ENCODE assay signal across 21 cellular contexts in the genomic region with DNA sequence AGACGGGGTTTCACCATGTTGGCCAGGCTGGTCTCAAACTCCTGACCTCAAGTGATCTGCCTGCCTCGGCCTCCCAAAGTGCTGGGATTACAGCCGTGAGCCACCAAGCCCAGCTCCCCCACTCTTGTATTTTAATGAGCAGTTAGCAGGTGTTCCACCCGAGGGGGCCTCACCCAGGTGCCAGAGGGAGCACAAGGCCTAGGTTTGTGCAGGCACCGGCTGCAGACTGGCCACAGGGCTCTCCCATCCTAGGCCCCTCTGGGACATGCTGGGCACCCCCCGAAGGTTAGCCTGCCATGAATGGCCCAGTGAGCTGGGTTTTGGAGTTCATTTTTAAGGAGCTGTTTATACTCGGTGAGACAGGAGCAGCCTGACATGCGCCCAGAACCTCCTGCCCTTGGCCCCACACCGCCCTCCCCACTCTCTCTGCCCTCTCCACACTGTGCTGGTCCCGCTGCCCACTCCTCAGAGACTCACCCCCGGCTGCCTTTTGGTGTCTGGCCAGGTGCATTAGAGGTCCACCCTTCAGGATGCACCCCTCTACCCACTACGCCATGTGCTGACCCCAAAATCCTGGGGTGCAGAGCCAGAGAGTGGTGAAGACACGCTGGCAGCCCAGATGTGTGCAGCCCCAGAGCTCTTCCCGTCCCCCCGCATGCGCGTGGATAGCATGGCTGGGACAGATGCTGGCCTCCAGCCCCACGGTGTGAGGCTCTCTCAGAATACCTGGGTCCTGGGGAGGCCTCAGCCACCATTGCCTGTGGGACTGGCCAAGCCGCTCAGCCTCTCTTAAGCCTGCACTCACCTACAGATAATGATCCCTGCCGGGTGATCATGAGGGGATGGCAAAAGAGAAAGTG. TPM values are rescaled to one million over a fixed set of nuclear protein-coding genes. Genes with fewer than 3 reads are reported as not detected.
A peak's percentile ranks its signal among the peaks of the same experiment; 100 is the strongest.
DNase-seq lines count a peak whose midpoint lies in the region; ATAC-seq, FAIRE-seq and TF ChIP-seq lines count a peak whose summit lies in the region.
"Had no signal": no experiment of that assay in that cellular context is flagged by ENCODE, and none has a peak within 500 bp of the region (broad histone marks: within the 10 kb centered on the region; RNA-seq: fewer than 3 reads in every experiment).

No MANE protein-coding gene starts in this region.

- CTCF ChIA-PET in activated CD8-positive, alpha-beta T cell treated with anti-CD3 and anti-CD28 coated beads, Interleukin-2, amount 10 ng/mL, durations not matched to agents 7 days and 5 days (lab: Charles Lee): interaction anchor here (1.0 kb wide), 1 partner anchor 48 kb away, joined by 4 read pairs; no protein-coding TSS in a partner anchor
- CTCF ChIA-PET in activated CD8-positive, alpha-beta T cell treated with anti-CD3 and anti-CD28 coated beads for 36 hours (lab: Charles Lee): interaction anchor here (1.0 to 5.5 kb wide), 3 partner anchors 39 to 218 kb away, joined by 4 to 44 read pairs (median 9); no protein-coding TSS in a partner anchor
- CTCF ChIA-PET in CD8-positive, alpha-beta memory T cell (lab: Charles Lee): interaction anchor here (1.4 to 1.6 kb wide), 2 partner anchors 16 to 48 kb away, joined by 6 to 8 read pairs; no protein-coding TSS in a partner anchor
- CTCF ChIA-PET in H1 (lab: Charles Lee; ENCODE audit: partially characterized antibody): interaction anchor here (0.6 to 7.5 kb wide), 8 partner anchors 10 to 254 kb away, joined by 3 to 46 read pairs (median 6); no protein-coding TSS in a partner anchor

- TF ChIP-seq RAD21 in H1 (IDR thresholded peaks at IDR 0.05 in 1 of 2, conservative IDR thresholded peaks at IDR 0.05 in 1 of 2; ENCODE audit: low read depth in 2 of 2, low read length in 2 of 2): no peak

- H3K18ac ChIP-seq in H1 (ENCODE audit: extremely low read depth, low read length): no peak overlapping the region

- WGBS in H1 (ENCODE audit: extremely low coverage in 1 of 2, insufficient coverage in 1 of 2, insufficient read length in 1 of 2, insufficient replicate concordance in 2 of 2, low coverage in 1 of 2, low lambda C conversion rate in 2 of 2, missing lambda C conversion rate in 1 of 2), 2 experiments: 92% methylated on average over 19 of the region's 20 CpGs; no CpG with 5 or more reads in 1 of the 2 experiments

- H2BK5ac ChIP-seq in H1 (ENCODE audit: low read depth, low read length): no peak overlapping the region

- H2BK15ac ChIP-seq in H1 (ENCODE audit: low read length): no peak overlapping the region

- DNase-seq in activated CD8-positive, alpha-beta T cell treated with anti-CD3 and anti-CD28 coated beads, Interleukin-2, amount 10 ng/mL, durations not matched to agents 7 days and 5 days: no peak
- DNase-seq in activated CD8-positive, alpha-beta T cell treated with anti-CD3 and anti-CD28 coated beads for 36 hours: no peak
- DNase-seq in CD8-positive, alpha-beta memory T cell: peak in 1 of 5 donors; percentile 35
- DNase-seq in H1 (ENCODE audit: low read depth in 1 of 2, low spot score in 2 of 2): no peak
- DNase-seq in osteoblast (ENCODE audit: insufficient read length, low spot score, missing footprints): peak; percentile 23
- no peak for DNase-seq in superior temporal gyrus (ENCODE audit: extremely low spot score)
- DNase-seq: C1 segment of cervical spinal cord; MV-4-11; NCI-H1417; NCI-H2029; NCI-H2171 treated with DMSO at 0.1 percent for 48 hours; NCI-H446 treated with DMSO at 0.1 percent for 48 hours; NK-92 treated with Interleukin-12 subunit alpha and Interleukin-12 subunit beta, amount 100 ng/mL, for 24 hours had no signal

- H4K91ac ChIP-seq in H1 (replicated peaks; ENCODE audit: insufficient read length, low read length): no peak overlapping the region

- no peak for TF ChIP-seq CTCF in activated CD8-positive, alpha-beta T cell treated with anti-CD3 and anti-CD28 coated beads for 36 hours (IDR thresholded peaks at IDR 0.05)
- TF ChIP-seq CTCF in H1 (IDR thresholded peaks at IDR 0.05; ENCODE audit: control extremely low read depth in 1 of 3, insufficient read depth in 1 of 3, low read depth in 1 of 3, low read length in 3 of 3) (no peak), osteoblast (IDR thresholded peaks at IDR 0.05; ENCODE audit: extremely low read depth, low read depth, low read length) (no peak)

- H4K8ac ChIP-seq in H1 (ENCODE audit: extremely low read depth, insufficient read depth, low read length): peak overlapping the region; percentile 71; the same call in 1 of the 2 replicates

- no peak overlapping the region for H2BK20ac ChIP-seq in H1 (ENCODE audit: low read length)

- no peak for TF ChIP-seq EP300 in H1 (IDR thresholded peaks at IDR 0.05; ENCODE audit: borderline replicate concordance in 1 of 2, low read depth in 2 of 2, low read length in 2 of 2)

- H3K27ac ChIP-seq in CD8-positive, alpha-beta memory T cell (ENCODE audit: low read depth, low read length): peak overlapping the region; percentile 16
- H3K27ac ChIP-seq in H1 (ENCODE audit: low read depth, low read length): no peak overlapping the region
- no peak overlapping the region for H3K27ac ChIP-seq in osteoblast (ENCODE audit: low read depth, low read length)
- H3K27ac ChIP-seq: HL-60, RWPE1, SJSA1 had no signal

- no peak overlapping the region for H2BK12ac ChIP-seq in H1 (ENCODE audit: low read depth, low read length)

- POLR2A ChIA-PET in activated CD8-positive, alpha-beta T cell treated with anti-CD3 and anti-CD28 coated beads, Interleukin-2, amount 10 ng/mL, durations not matched to agents 7 days and 5 days (lab: Charles Lee): interaction anchor here (1.2 kb wide), 1 partner anchor 12 kb away, joined by 3 read pairs; the partner anchor contains the start of gene KLF11
- POLR2A ChIA-PET in activated CD8-positive, alpha-beta T cell treated with anti-CD3 and anti-CD28 coated beads for 36 hours (lab: Charles Lee): interaction anchor here (0.5 kb wide), 1 partner anchor 98 kb away, joined by 3 read pairs; no protein-coding TSS in a partner anchor
- POLR2A ChIA-PET in CD8-positive, alpha-beta memory T cell (lab: Charles Lee): interaction anchor here (1.4 kb wide), 1 partner anchor 12 kb away, joined by 4 read pairs; the partner anchor contains the start of gene KLF11
- POLR2A ChIA-PET in H1 (lab: Charles Lee; ENCODE audit: partially characterized antibody): interaction anchor here (1.1 kb wide), 1 partner anchor 10 kb away, joined by 3 read pairs; no protein-coding TSS in a partner anchor

- no peak overlapping the region for H3K56ac ChIP-seq in H1 (replicated peaks; ENCODE audit: insufficient read length, low read depth, low read length)

- H3K4me3 ChIP-seq in CD8-positive, alpha-beta memory T cell (ENCODE audit: low read length): no peak overlapping the region
- H3K4me3 ChIP-seq in H1 (ENCODE audit: extremely low read depth in 1 of 4, insufficient read depth in 2 of 4, low read depth in 3 of 4, low read length in 4 of 4) (no peak overlapping the region), osteoblast (ENCODE audit: insufficient read depth, low read length) (no peak overlapping the region)
- H3K4me3 ChIP-seq: SJSA1 had no signal

- H3K36me3 ChIP-seq in CD8-positive, alpha-beta memory T cell (ENCODE audit: insufficient read depth, low read length): no peaks in the 10 kb centered on the region
- H3K36me3 ChIP-seq in H1 (ENCODE audit: control insufficient read depth in 2 of 4, insufficient read depth in 4 of 4, low read length in 3 of 4) (no peaks in the 10 kb centered on the region), osteoblast (ENCODE audit: insufficient read depth, low read length) (no peaks in the 10 kb centered on the region)
- H3K36me3 ChIP-seq: SJSA1 had no signal

- H2AFZ ChIP-seq in H1 (ENCODE audit: low read length) (no peak overlapping the region), osteoblast (ENCODE audit: low read length) (no peak overlapping the region)

- H3K27me3 ChIP-seq in CD8-positive, alpha-beta memory T cell (ENCODE audit: insufficient read depth, low read length, poor library complexity, severe bottlenecking): no peaks in the 10 kb centered on the region
- H3K27me3 ChIP-seq in H1 (replicated peaks in 1 of 4; ENCODE audit: control insufficient read depth in 3 of 4, extremely low read depth in 1 of 4, insufficient read depth in 3 of 4, low read length in 3 of 4): no peaks in the 10 kb centered on the region
- peaks cover 3% of the 10 kb centered on the region for H3K27me3 ChIP-seq in osteoblast (ENCODE audit: insufficient read depth, low read length)
- H3K27me3 ChIP-seq: SJSA1 had no signal

- no peak for ATAC-seq in activated CD8-positive, alpha-beta T cell treated with anti-CD3 and anti-CD28 coated beads, Interleukin-2, amount 10 ng/mL, durations not matched to agents 7 days and 5 days
- no peak for ATAC-seq in activated CD8-positive, alpha-beta T cell treated with anti-CD3 and anti-CD28 coated beads for 36 hours
- ATAC-seq in GM21723 (IDR thresholded peaks at IDR 0.05; ENCODE audit: unreplicated experiment) (no peak), HG03108 (IDR thresholded peaks at IDR 0.05; ENCODE audit: unreplicated experiment) (no peak)

- no peak overlapping the region for H4K5ac ChIP-seq in H1 (ENCODE audit: insufficient read length, low read depth, low read length)

- H3K27me3 Mint-ChIP-seq in activated CD8-positive, alpha-beta T cell treated with anti-CD3 and anti-CD28 coated beads, Interleukin-2, amount 10 ng/mL, durations not matched to agents 7 days and 5 days (ENCODE audit: low read depth): peaks cover 2% of the 10 kb centered on the region
- no peaks in the 10 kb centered on the region for H3K27me3 Mint-ChIP-seq in activated CD8-positive, alpha-beta T cell treated with anti-CD3 and anti-CD28 coated beads for 36 hours
- peaks cover 0 to 1% of the 10 kb centered on the region in 2 donors for H3K27me3 Mint-ChIP-seq in CD8-positive, alpha-beta memory T cell

- no peak for FAIRE-seq in H1 (lab: Jason Lieb, UNC)
- FAIRE-seq: GM12892, H54, HTR-8/SVneo had no signal

- TF ChIP-seq POLR2A in H1 (IDR thresholded peaks at IDR 0.05; ENCODE audit: control extremely low read depth in 1 of 2, low read depth in 2 of 2, low read length in 2 of 2): no peak

- H3K79me2 ChIP-seq in H1 (ENCODE audit: control insufficient read depth in 1 of 2, insufficient read depth in 2 of 2, low read length in 2 of 2) (no peaks in the 10 kb centered on the region), osteoblast (ENCODE audit: insufficient read depth, low read length) (no peaks in the 10 kb centered on the region)

- no peaks in the 10 kb centered on the region for H3K9me3 Mint-ChIP-seq in activated CD8-positive, alpha-beta T cell treated with anti-CD3 and anti-CD28 coated beads, Interleukin-2, amount 10 ng/mL, durations not matched to agents 7 days and 5 days (ENCODE audit: insufficient read depth)
- no peaks in the 10 kb centered on the region for H3K9me3 Mint-ChIP-seq in activated CD8-positive, alpha-beta T cell treated with anti-CD3 and anti-CD28 coated beads for 36 hours
- H3K9me3 Mint-ChIP-seq in CD8-positive, alpha-beta memory T cell: no peaks in the 10 kb centered on the region

- intact Hi-C loops in activated CD8-positive, alpha-beta T cell treated with anti-CD3 and anti-CD28 coated beads for 36 hours (cut with micrococcal nuclease): no loop called here

- H2BK120ac ChIP-seq in H1 (replicated peaks; ENCODE audit: low read depth, low read length): no peak overlapping the region

- no peaks in the 10 kb centered on the region for H3K36me3 Mint-ChIP-seq in activated CD8-positive, alpha-beta T cell treated with anti-CD3 and anti-CD28 coated beads, Interleukin-2, amount 10 ng/mL, durations not matched to agents 7 days and 5 days (ENCODE audit: low read depth)
- no peaks in the 10 kb centered on the region for H3K36me3 Mint-ChIP-seq in activated CD8-positive, alpha-beta T cell treated with anti-CD3 and anti-CD28 coated beads for 36 hours (ENCODE audit: low read depth)
- H3K36me3 Mint-ChIP-seq in CD8-positive, alpha-beta memory T cell: no peaks in the 10 kb centered on the region

- H3K23me2 ChIP-seq in H1 (ENCODE audit: low read depth, low read length): no peaks in the 10 kb centered on the region

- no peaks in the 10 kb centered on the region for H3K79me1 ChIP-seq in H1 (ENCODE audit: low read depth, low read length)

- no peak overlapping the region for H3K23ac ChIP-seq in H1 (ENCODE audit: insufficient read length)

- no peak overlapping the region for H2AK5ac ChIP-seq in H1 (ENCODE audit: low read depth, low read length)

- H3K4ac ChIP-seq in H1 (replicated peaks; ENCODE audit: insufficient read length, low read depth, low read length): no peak overlapping the region

- H3K9me3 ChIP-seq in CD8-positive, alpha-beta memory T cell (ENCODE audit: low read length): no peaks in the 10 kb centered on the region
- H3K9me3 ChIP-seq in H1 (ENCODE audit: insufficient read depth in 2 of 2, low read depth in 1 of 2, low read length in 1 of 2) (no peaks in the 10 kb centered on the region), osteoblast (ENCODE audit: low read depth, low read length) (no peaks in the 10 kb centered on the region)
- H3K9me3 ChIP-seq: SJSA1 had no signal

- no peak overlapping the region for H3K9ac ChIP-seq in H1 (replicated peaks in 1 of 4; ENCODE audit: extremely low read depth in 1 of 4, low read depth in 3 of 4, low read length in 3 of 4)

- no peak overlapping the region for H3K4me2 ChIP-seq in H1 (ENCODE audit: insufficient read depth in 1 of 2, low read depth in 2 of 2, low read length in 2 of 2)
- H3K4me2 ChIP-seq in osteoblast (ENCODE audit: insufficient read depth, low read length): no peak overlapping the region

- peaks cover 36% of the 10 kb centered on the region for H3K4me1 Mint-ChIP-seq in activated CD8-positive, alpha-beta T cell treated with anti-CD3 and anti-CD28 coated beads, Interleukin-2, amount 10 ng/mL, durations not matched to agents 7 days and 5 days (ENCODE audit: low read depth)
- H3K4me1 Mint-ChIP-seq in activated CD8-positive, alpha-beta T cell treated with anti-CD3 and anti-CD28 coated beads for 36 hours (ENCODE audit: low read depth): peaks cover 27% of the 10 kb centered on the region
- peaks cover 34 to 42% (median 38%) of the 10 kb centered on the region in 3 donors for H3K4me1 Mint-ChIP-seq in CD8-positive, alpha-beta memory T cell

- H4K20me1 ChIP-seq in H1 (replicated peaks in 1 of 2; ENCODE audit: control insufficient read depth in 1 of 2, insufficient read depth in 2 of 2, low read length in 2 of 2) (no peaks in the 10 kb centered on the region), osteoblast (ENCODE audit: insufficient read depth, low read length) (no peaks in the 10 kb centered on the region)

- H3K27ac Mint-ChIP-seq in activated CD8-positive, alpha-beta T cell treated with anti-CD3 and anti-CD28 coated beads, Interleukin-2, amount 10 ng/mL, durations not matched to agents 7 days and 5 days: peak overlapping the region; percentile 33
- H3K27ac Mint-ChIP-seq in activated CD8-positive, alpha-beta T cell treated with anti-CD3 and anti-CD28 coated beads for 36 hours: no peak overlapping the region
- H3K27ac Mint-ChIP-seq in CD8-positive, alpha-beta memory T cell: peak overlapping the region in 1 of 8 donors; percentile 93

- H3K14ac ChIP-seq in H1 (ENCODE audit: insufficient read length): no peak overlapping the region

- H3K4me3 Mint-ChIP-seq in activated CD8-positive, alpha-beta T cell treated with anti-CD3 and anti-CD28 coated beads, Interleukin-2, amount 10 ng/mL, durations not matched to agents 7 days and 5 days: no peak overlapping the region
- H3K4me3 Mint-ChIP-seq in activated CD8-positive, alpha-beta T cell treated with anti-CD3 and anti-CD28 coated beads for 36 hours: no peak overlapping the region
- peak overlapping the region in 1 of 7 donors; percentile 48 for H3K4me3 Mint-ChIP-seq in CD8-positive, alpha-beta memory T cell

- peaks cover 30% of the 10 kb centered on the region for H3K4me1 ChIP-seq in CD8-positive, alpha-beta memory T cell (ENCODE audit: insufficient read depth, low read length)
- H3K4me1 ChIP-seq in H1 (replicated peaks in 1 of 4; ENCODE audit: control insufficient read depth in 3 of 4, insufficient read depth in 4 of 4, low read length in 3 of 4): peaks cover 0 to 17% (median 7%) of the 10 kb centered on the region in 4 experiments; a peak in 6 of 7 replicates
- peaks cover 16% of the 10 kb centered on the region for H3K4me1 ChIP-seq in osteoblast (ENCODE audit: insufficient read depth, low read length)

RNA-seq across cellular contexts. Expression of gene KLF11, which starts 11.2 kb away (rescaled TPM):
- 1 to 10 TPM; 6.8 to 9.2 TPM for total RNA-seq in activated CD8-positive, alpha-beta T cell treated with anti-CD3 and anti-CD28 coated beads, Interleukin-2, amount 10 ng/mL, durations not matched to agents 7 days and 5 days
- 1 to 10 TPM; 2.9 to 3.5 TPM for total RNA-seq in activated CD8-positive, alpha-beta T cell treated with anti-CD3 and anti-CD28 coated beads for 36 hours
- total RNA-seq in CD8-positive, alpha-beta memory T cell: 1 to 10 TPM; 5.8 to 7.5 TPM
- polyA plus RNA-seq in CD8-positive, alpha-beta memory T cell: 6.6 TPM
- 4.6 and 6.4 TPM in 2 replicates for total RNA-seq in H1 (2021; fragmentation: NEBNext Ultra II Directional; extraction: Animal tissue kit (Norgen Biotek cat#: 25700))
- 8.6 and 10.1 TPM in 2 replicates for polyA plus RNA-seq in H1 (2011; rRNA removed)
- 8.1 TPM for polyA plus RNA-seq in H1 (2011; cell fraction: cytosol; rRNA removed)
- 7.3 TPM for polyA plus RNA-seq in H1 (2011; cell fraction: nucleus; rRNA removed)
- polyA plus RNA-seq in H1 (2012, experiment 1 of 2): 4.5 to 8.2 TPM (median 5.7 TPM) in 4 replicates
- 1.9 TPM for polyA plus RNA-seq in H1 (2012, experiment 2 of 2)
- polyA plus RNA-seq in H1 (2013, experiment 1 of 2): 3.8 TPM
- 4.2 TPM for polyA plus RNA-seq in H1 (2013, experiment 2 of 2)
- 23.2 and 30.8 TPM in 2 replicates for polyA minus RNA-seq in H1 (2011; rRNA and poly(A)+ RNA removed)
- 7.7 TPM for polyA minus RNA-seq in H1 (2011; cell fraction: cytosol; rRNA and poly(A)+ RNA removed)
- 7.2 TPM for polyA minus RNA-seq in H1 (2011; cell fraction: nucleus; rRNA and poly(A)+ RNA removed)
- total RNA-seq in osteoblast: 6.8 and 8.3 TPM in 2 replicates

RNA-seq across cellular contexts. Expression of gene CYS1, which starts 48.1 kb away (rescaled TPM):
- total RNA-seq in activated CD8-positive, alpha-beta T cell treated with anti-CD3 and anti-CD28 coated beads, Interleukin-2, amount 10 ng/mL, durations not matched to agents 7 days and 5 days: 1 to 10 TPM in 1 of 2 experiments, under 1 TPM in 1; 0.50 to 1.1 TPM
- under 1 TPM; 0.11 to 0.32 TPM for total RNA-seq in activated CD8-positive, alpha-beta T cell treated with anti-CD3 and anti-CD28 coated beads for 36 hours
- under 1 TPM; 0.09 to 0.20 TPM for total RNA-seq in CD8-positive, alpha-beta memory T cell
- 0.07 TPM for polyA plus RNA-seq in CD8-positive, alpha-beta memory T cell
- 0.13 and 0.25 TPM in 2 replicates for total RNA-seq in H1 (2021; fragmentation: NEBNext Ultra II Directional; extraction: Animal tissue kit (Norgen Biotek cat#: 25700))
- polyA plus RNA-seq in H1 (2011; rRNA removed): 0.09 and 0.57 TPM in 2 replicates
- polyA plus RNA-seq in H1 (2011; cell fraction: cytosol; rRNA removed): 0.32 TPM
- polyA plus RNA-seq in H1 (2011; cell fraction: nucleus; rRNA removed): 0.47 TPM
- 0.16 to 0.46 TPM (median 0.30 TPM) in 4 replicates for polyA plus RNA-seq in H1 (2012, experiment 1 of 2)
- polyA plus RNA-seq in H1 (2012, experiment 2 of 2): 0.17 TPM
- polyA plus RNA-seq in H1 (2013, experiment 1 of 2): 0.59 TPM
- polyA plus RNA-seq in H1 (2013, experiment 2 of 2): 0.28 TPM
- 0.05 and 0.19 TPM in 2 replicates for polyA minus RNA-seq in H1 (2011; rRNA and poly(A)+ RNA removed)
- polyA minus RNA-seq in H1 (2011; cell fraction: cytosol; rRNA and poly(A)+ RNA removed): not detected
- not detected for polyA minus RNA-seq in H1 (2011; cell fraction: nucleus; rRNA and poly(A)+ RNA removed)
- 0.36 and 1.5 TPM in 2 replicates for total RNA-seq in osteoblast
